In genomic region chr2:197356136-197356535, GRCh38 we compare ENCODE assay signal across 1 cellular context.
TF ChIP-seq lines count a peak whose summit lies in the region.

No MANE protein-coding gene starts in this region.

TF ChIP-seq in HepG2, 621 proteins besides CTCF, POLR2A, EP300 and RAD21:
- TF ChIP-seq PCBP1 (IDR thresholded peaks at IDR 0.05; ENCODE audit: borderline replicate concordance, low read depth, low read length) (no peak), ZNF274 (CRISPR knock-in tag; IDR thresholded peaks at IDR 0.05) (no peak), CSRNP2 (CRISPR knock-in tag; conservative IDR thresholded peaks at IDR 0.05; ENCODE audit: low read depth) (no peak), ZNF777 (CRISPR knock-in tag; IDR thresholded peaks at IDR 0.05) (no peak), FOXO4 (CRISPR knock-in tag; conservative IDR thresholded peaks at IDR 0.05) (no peak)
